25 cellular contexts compared by ENCODE assay signal in the genomic region with DNA sequence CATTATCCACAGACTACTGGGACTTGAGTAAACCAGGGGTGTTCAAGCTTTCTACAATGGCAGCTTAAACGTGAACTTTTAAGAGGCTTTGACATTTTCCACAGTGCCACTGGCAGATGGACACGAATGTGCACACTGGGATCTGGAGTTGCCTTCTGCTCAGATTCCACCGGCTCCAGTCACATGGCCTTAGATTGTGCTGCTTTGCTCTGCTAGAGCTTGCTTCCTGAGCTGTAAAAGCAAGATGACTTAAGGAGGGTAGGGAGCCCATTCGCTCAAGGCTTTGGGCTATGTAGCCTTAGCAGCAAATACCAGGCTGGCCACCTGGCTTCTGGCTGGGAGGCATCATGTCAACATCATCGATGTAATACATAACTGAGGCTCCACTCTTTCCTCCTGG.
"Had no signal": no experiment of that assay in that cellular context is flagged by ENCODE, and none has a peak within 500 bp of the region (broad histone marks: within the 10 kb centered on the region; RNA-seq: fewer than 3 reads in every experiment).

No MANE protein-coding gene starts in this region.

- H3K27ac ChIP-seq: brain microvascular endothelial cell, colonic mucosa, foreskin keratinocyte, gastrocnemius medialis, heart left ventricle had no signal

- H3K27ac Mint-ChIP-seq: activated CD8-positive, alpha-beta T cell treated with anti-CD3 and anti-CD28 coated beads for 36 hours; activated naive CD8-positive, alpha-beta T cell; activated T-helper 17 cell treated with anti-CD3 and anti-CD28 coated beads, Interleukin-2, amount 50 U/mL, for 72 hours; endodermal cell; WTC11 had no signal

- DNase-seq: activated CD4-positive, alpha-beta T cell treated with anti-CD3 and anti-CD28 coated beads for 48 hours; activated CD4-positive, alpha-beta T cell treated with anti-CD3 and anti-CD28 coated beads, Interleukin-2, amount 50 U/mL, for 1 hour; activated CD4-positive, alpha-beta T cell treated with anti-CD3 and anti-CD28 coated beads, Interleukin-2, amount 50 U/mL, for 48 hours; activated CD8-positive, alpha-beta memory T cell treated with anti-CD3 and anti-CD28 coated beads for 24 hours; activated CD8-positive, alpha-beta T cell treated with anti-CD3 and anti-CD28 coated beads for 36 hours; activated effector memory CD4-positive, alpha-beta T cell treated with Interleukin-2 at 50 U/mL for 16 hours; activated gamma-delta T cell treated with Interleukin-2 at 50 U/mL for 16 hours; activated naive CD4-positive, alpha-beta T cell treated with anti-CD3 and anti-CD28 coated beads, Interleukin-2, amount 50 U/mL, for 16 hours; activated naive CD4-positive, alpha-beta T cell treated with Interleukin-2 at 50 U/mL for 16 hours; activated T-cell treated with anti-CD3 and anti-CD28 coated beads, Interleukin-2, amount 50 U/mL, for 4 hours; amniotic stem cell; anterior cingulate cortex; brain microvascular endothelial cell; colonic mucosa; effector memory CD4-positive, alpha-beta T cell; endodermal cell; foreskin keratinocyte; gastrocnemius medialis; glutamatergic neuron; heart left ventricle; T-helper 2 cell had no signal

- H3K27me3 ChIP-seq: brain microvascular endothelial cell, colonic mucosa, foreskin keratinocyte, gastrocnemius medialis had no signal

- H3K36me3 Mint-ChIP-seq: activated naive CD8-positive, alpha-beta T cell; WTC11 had no signal

- H3K9me3 Mint-ChIP-seq: activated CD8-positive, alpha-beta T cell treated with anti-CD3 and anti-CD28 coated beads for 36 hours; activated T-cell treated with anti-CD3 and anti-CD28 coated beads, Interleukin-2, amount 50 U/mL, for 4 hours; activated T-helper 17 cell treated with anti-CD3 and anti-CD28 coated beads, Interleukin-2, amount 50 U/mL, for 72 hours; endodermal cell; WTC11 had no signal

- H3K4me3 ChIP-seq: colonic mucosa, gastrocnemius medialis, heart left ventricle had no signal

- H3K4me1 Mint-ChIP-seq: activated T-helper 17 cell treated with anti-CD3 and anti-CD28 coated beads, Interleukin-2, amount 50 U/mL, for 72 hours; central memory CD8-positive, alpha-beta T cell; endodermal cell; WTC11 had no signal

- H3K36me3 ChIP-seq: brain microvascular endothelial cell, colonic mucosa, gastrocnemius medialis, heart left ventricle had no signal

- H3K4me3 Mint-ChIP-seq: activated CD8-positive, alpha-beta T cell treated with anti-CD3 and anti-CD28 coated beads for 36 hours; activated naive CD8-positive, alpha-beta T cell; activated T-cell treated with anti-CD3 and anti-CD28 coated beads, Interleukin-2, amount 50 U/mL, for 4 hours; activated T-helper 17 cell treated with anti-CD3 and anti-CD28 coated beads, Interleukin-2, amount 50 U/mL, for 72 hours; central memory CD8-positive, alpha-beta T cell; endodermal cell; WTC11 had no signal

- H3K4me1 ChIP-seq: colonic mucosa, foreskin keratinocyte, gastrocnemius medialis, heart left ventricle had no signal

- H3K9me3 ChIP-seq: colonic mucosa, gastrocnemius medialis had no signal
